ENCODE assay signal across 8 cellular contexts in genomic region chr14:102320671-102321455, GRCh38. TPM values are rescaled to one million over a fixed set of nuclear protein-coding genes. Genes with fewer than 3 reads are reported as not detected.
A peak's percentile ranks its signal among the peaks of the same experiment; 100 is the strongest.
DNase-seq lines count a peak whose midpoint lies in the region; ATAC-seq, FAIRE-seq and TF ChIP-seq lines count a peak whose summit lies in the region.

No MANE protein-coding gene starts in this region.

- H3K27ac Mint-ChIP-seq in activated T-cell treated with anti-CD3 and anti-CD28 coated beads, Interleukin-2, amount 50 U/mL, for 72 hours = peak overlapping the region; percentile 93
- H3K27ac Mint-ChIP-seq in memory B cell = peak overlapping the region; percentile 95

- H3K9me1 ChIP-seq in K562 (ENCODE audit: control insufficient read depth, insufficient read depth, low read length) = no peaks in the 10 kb centered on the region

- FAIRE-seq in K562 (lab: Jason Lieb, UNC) = no peak

- TF ChIP-seq POLR2A in K562 (conservative IDR thresholded peaks at IDR 0.05) = no peak
- no peak for TF ChIP-seq POLR2A in transverse colon (IDR thresholded peaks at IDR 0.05)

- peaks cover 45% of the 10 kb centered on the region for H3K4me1 Mint-ChIP-seq in activated T-cell treated with anti-CD3 and anti-CD28 coated beads, Interleukin-2, amount 50 U/mL, for 72 hours (ENCODE audit: low read depth)
- H3K4me1 Mint-ChIP-seq in memory B cell = peaks cover 22% of the 10 kb centered on the region

- in situ Hi-C loops in K562 (cut with MboI) = loop anchor here (10.0 kb wide), 1 partner anchor 194 kb away; no protein-coding TSS in a partner anchor
- in situ Hi-C loops in transverse colon (cut with MboI; ENCODE audit: low pct_ligation_motif_present in 1 of 4, low pct_unique_long_range_greater_than_20kb in 1 of 4, low sequenced_read_pairs in 3 of 4) = loop anchor here in 1 of 4 donors (25.0 kb wide), 3 partner anchors 259 to 609 kb away; partner anchors contain the start of gene DYNC1H1

- H3K36me3 ChIP-seq in K562 (ENCODE audit: control insufficient read depth, insufficient read depth, low read length) = peaks cover 14% of the 10 kb centered on the region; the same call in 2 of the 3 replicates
- H3K36me3 ChIP-seq in transverse colon = no peaks in the 10 kb centered on the region

- H3K9me3 Mint-ChIP-seq in activated T-cell treated with anti-CD3 and anti-CD28 coated beads, Interleukin-2, amount 50 U/mL, for 72 hours = no peaks in the 10 kb centered on the region
- no peaks in the 10 kb centered on the region for H3K9me3 Mint-ChIP-seq in memory B cell

- H3K4me2 ChIP-seq in K562 (ENCODE audit: insufficient read depth, low read length) = peak overlapping the region; percentile 91

- BruUV-seq in K562 (replicated peaks; lab: Mats Ljungman, UMichigan) = TSS peak; percentile 67

- no peak overlapping the region; the same call in 1 of the 2 replicates for H2AFZ ChIP-seq in K562 (ENCODE audit: low read depth, low read length)

- ATAC-seq in activated T-cell treated with anti-CD3 and anti-CD28 coated beads, Interleukin-2, amount 50 U/mL, for 72 hours (replicated peaks in 1 of 2) = no peak
- ATAC-seq in K562 (no peak), memory B cell (ENCODE audit: low read depth) (no peak), HG03432 (IDR thresholded peaks at IDR 0.05; ENCODE audit: unreplicated experiment) (no peak), HG03571 (IDR thresholded peaks at IDR 0.05; ENCODE audit: unreplicated experiment) (no peak)

- WGBS in K562 (ENCODE audit: insufficient coverage, low coverage, missing lambda C conversion rate) = 80% methylated on average over 16 of the region's 17 CpGs
- 93% methylated on average over 4 to 17 of the region's 17 CpGs for whole genome bisulfite sequencing in transverse colon (ENCODE audit: low coverage in 1 of 2), 2 donors

- CTCF ChIA-PET in K562 (lab: Yijun Ruan, JAX; ENCODE audit: low intra/inter-chr PET ratio) = no interaction called here

- DNase-seq in activated T-cell treated with anti-CD3 and anti-CD28 coated beads, Interleukin-2, amount 50 U/mL, for 72 hours = no peak
- DNase-seq in activated T-cell treated with anti-CD3 and anti-CD28 coated beads for 4 hours (no peak), K562 (ENCODE audit: extremely low read depth in 1 of 4, low spot score in 3 of 4) (no peak), memory B cell (ENCODE audit: low spot score in 2 of 2) (no peak), transverse colon (no peak), SK-N-DZ (ENCODE audit: low spot score) (no peak)

- H3K4me1 ChIP-seq in K562 (replicated peaks in 1 of 2; ENCODE audit: control insufficient read depth in 2 of 2, insufficient read depth in 2 of 2, low read length in 2 of 2) (peaks cover 20 to 21% of the 10 kb centered on the region in 2 experiments; a peak in 4 of 5 replicates), transverse colon (peaks cover 12 to 45% (median 33%) of the 10 kb centered on the region in 4 donors)

- H3K9me3 ChIP-seq in K562 (replicated peaks; ENCODE audit: control insufficient read depth, insufficient read depth, low read depth, low read length) (no peaks in the 10 kb centered on the region), transverse colon (no peaks in the 10 kb centered on the region)

- peak overlapping the region; percentile 92 to 96 for H3K4me3 Mint-ChIP-seq in activated T-cell treated with anti-CD3 and anti-CD28 coated beads, Interleukin-2, amount 50 U/mL, for 72 hours
- H3K4me3 Mint-ChIP-seq in memory B cell = peak overlapping the region; percentile 87

- no peaks in the 10 kb centered on the region for H4K20me1 ChIP-seq in K562 (replicated peaks; ENCODE audit: control insufficient read depth, insufficient read depth, low read length)

- TF ChIP-seq CTCF in K562 (IDR thresholded peaks at IDR 0.05 in 2 of 3, conservative IDR thresholded peaks at IDR 0.05 in 1 of 3; ENCODE audit: insufficient read depth in 2 of 3, low read depth in 1 of 3, low read length in 3 of 3) (no peak), transverse colon (IDR thresholded peaks at IDR 0.05) (no peak)

- intact Hi-C loops in K562 (cut with micrococcal nuclease) = no loop called here
- intact Hi-C loops in transverse colon (cut with DNase I; ENCODE audit: low total_unique reads) = no loop called here

- TF ChIP-seq EP300 in K562 (IDR thresholded peaks at IDR 0.05; ENCODE audit: low read length) = no peak
- TF ChIP-seq EP300 in transverse colon (IDR thresholded peaks at IDR 0.05; ENCODE audit: low read depth) = no peak

- peak overlapping the region; percentile 76; the same call in 1 of the 3 replicates for H3K27ac ChIP-seq in K562 (ENCODE audit: extremely low read depth, low read depth, low read length)
- H3K27ac ChIP-seq in transverse colon = peak overlapping the region; percentile 91 to 97 (median 92)

- H3K36me3 Mint-ChIP-seq in activated T-cell treated with anti-CD3 and anti-CD28 coated beads, Interleukin-2, amount 50 U/mL, for 72 hours (ENCODE audit: insufficient read depth in 2 of 2) = peaks cover 0 to 2% of the 10 kb centered on the region in 2 donors
- no peaks in the 10 kb centered on the region for H3K36me3 Mint-ChIP-seq in memory B cell

- H3K4me3 ChIP-seq in K562 (peak overlapping the region; percentile 84), transverse colon (peak overlapping the region in 2 of 4 donors; percentile 83 to 95)

- H3K9ac ChIP-seq in K562 (ENCODE audit: insufficient read depth in 1 of 2, low read depth in 2 of 2, low read length in 2 of 2) = peak overlapping the region; percentile 91 to 97

- POLR2A ChIA-PET in K562 (lab: Yijun Ruan, JAX) = interaction anchor here (0.7 kb wide), 1 partner anchor 154 kb away, joined by 3 read pairs; no protein-coding TSS in a partner anchor

- peaks cover 15% of the 10 kb centered on the region for H3K79me2 ChIP-seq in K562 (ENCODE audit: control insufficient read depth, insufficient read depth, low read length)

- H3K27me3 Mint-ChIP-seq in activated T-cell treated with anti-CD3 and anti-CD28 coated beads, Interleukin-2, amount 50 U/mL, for 72 hours (ENCODE audit: low read depth) = no peaks in the 10 kb centered on the region
- H3K27me3 Mint-ChIP-seq in memory B cell = no peaks in the 10 kb centered on the region

- H3K27me3 ChIP-seq in K562 (ENCODE audit: control insufficient read depth in 2 of 2, insufficient read depth in 2 of 2, low read length in 2 of 2) (no peaks in the 10 kb centered on the region), transverse colon (no peaks in the 10 kb centered on the region)

- no peak for TF ChIP-seq RAD21 in K562 (CRISPR knock-in tag; conservative IDR thresholded peaks at IDR 0.05 in 1 of 2, IDR thresholded peaks at IDR 0.05 in 1 of 2)

RNA-seq across cellular contexts. Expression of gene ZNF839, which starts 1.3 kb away (rescaled TPM):
- 10 to 100 TPM; 18.1 to 21.5 TPM for total RNA-seq in activated T-cell treated with anti-CD3 and anti-CD28 coated beads, Interleukin-2, amount 50 U/mL, for 72 hours
- total RNA-seq in K562 (2011; cell fraction: chromatin; rRNA removed; ENCODE audit: low replicate concordance) = 28.7 and 36.1 TPM in 2 replicates
- total RNA-seq in K562 (2011; cell fraction: nucleolus; rRNA removed) = 12.0 and 18.5 TPM in 2 replicates
- 18.0 and 21.4 TPM in 2 replicates for total RNA-seq in K562 (2011; cell fraction: nucleoplasm; rRNA removed)
- total RNA-seq in K562 (2014; rRNA removed) = 6.1 and 6.6 TPM in 2 replicates
- total RNA-seq in K562 (2014; rRNA removed; fragmentation: Illumina TruSeq; extraction: Trizol) = 5.2 and 5.3 TPM in 2 replicates
- 5.1 and 5.7 TPM in 2 replicates for total RNA-seq in K562 (2015; rRNA removed; fragmentation: Illumina TruSeq; extraction: Trizol)
- total RNA-seq in K562 (2021) = 6.6 and 8.4 TPM in 2 replicates
- 7.7 and 8.4 TPM in 2 replicates for polyA plus RNA-seq in K562 (2011; rRNA removed)
- polyA plus RNA-seq in K562 (2011; cell fraction: cytosol; rRNA removed) = 5.6 and 5.7 TPM in 2 replicates
- polyA plus RNA-seq in K562 (2011; cell fraction: nucleus; rRNA removed) = 16.9 and 27.9 TPM in 2 replicates
- polyA plus RNA-seq in K562 (2012) = 4.0 and 6.3 TPM in 2 replicates
- 5.1 and 6.3 TPM in 2 replicates for polyA plus RNA-seq in K562 (2014; fragmentation: Illumina TruSeq; extraction: Trizol)
- polyA plus RNA-seq in K562 (2014; fragmentation: Nextera tagmentation; extraction: Ambion mirVana) = 1 to 10 TPM in 1 of 2 experiments, under 1 TPM in 1; 0.42 to 1.0 TPM
- polyA plus RNA-seq in K562 (2014; rRNA removed) = 8.4 and 8.6 TPM in 2 replicates
- polyA minus RNA-seq in K562 (2011; rRNA and poly(A)+ RNA removed) = 5.9 and 6.7 TPM in 2 replicates
- 3.0 and 7.6 TPM in 2 replicates for polyA minus RNA-seq in K562 (2011; cell fraction: cytosol; rRNA and poly(A)+ RNA removed)
- 6.0 and 6.1 TPM in 2 replicates for polyA minus RNA-seq in K562 (2011; cell fraction: nucleus; rRNA and poly(A)+ RNA removed)
- total RNA-seq in transverse colon = 10 to 100 TPM in 3 of 4 donors, 1 to 10 TPM in 1; 6.7 to 14.1 (median 11.1) TPM
- polyA plus RNA-seq in SK-N-DZ (2014; cell fraction: cytosol; rRNA removed) = 6.7 and 9.4 TPM in 2 replicates
- 13.2 and 14.4 TPM in 2 replicates for polyA plus RNA-seq in SK-N-DZ (2014; cell fraction: nucleus; rRNA removed)

RNA-seq across cellular contexts. Expression of gene MOK, which starts 15.9 kb away (rescaled TPM):
- total RNA-seq in activated T-cell treated with anti-CD3 and anti-CD28 coated beads, Interleukin-2, amount 50 U/mL, for 72 hours = 1 to 10 TPM; 2.8 to 5.7 TPM
- total RNA-seq in K562 (2011; cell fraction: chromatin; rRNA removed; ENCODE audit: low replicate concordance) = 15.0 and 20.7 TPM in 2 replicates
- total RNA-seq in K562 (2011; cell fraction: nucleolus; rRNA removed) = 12.2 and 12.3 TPM in 2 replicates
- total RNA-seq in K562 (2011; cell fraction: nucleoplasm; rRNA removed) = 14.4 and 17.2 TPM in 2 replicates
- 5.8 and 7.2 TPM in 2 replicates for total RNA-seq in K562 (2014; rRNA removed)
- 5.2 and 5.3 TPM in 2 replicates for total RNA-seq in K562 (2014; rRNA removed; fragmentation: Illumina TruSeq; extraction: Trizol)
- total RNA-seq in K562 (2015; rRNA removed; fragmentation: Illumina TruSeq; extraction: Trizol) = 4.6 and 5.3 TPM in 2 replicates
- 4.9 TPM in 2 replicates for total RNA-seq in K562 (2021)
- polyA plus RNA-seq in K562 (2011; rRNA removed) = 4.3 and 6.2 TPM in 2 replicates
- 3.4 and 4.0 TPM in 2 replicates for polyA plus RNA-seq in K562 (2011; cell fraction: cytosol; rRNA removed)
- polyA plus RNA-seq in K562 (2011; cell fraction: nucleus; rRNA removed) = 16.6 and 29.5 TPM in 2 replicates
- 4.5 and 6.4 TPM in 2 replicates for polyA plus RNA-seq in K562 (2012)
- 3.6 and 7.5 TPM in 2 replicates for polyA plus RNA-seq in K562 (2014; fragmentation: Illumina TruSeq; extraction: Trizol)
- 1 to 10 TPM; 1.3 to 2.5 TPM for polyA plus RNA-seq in K562 (2014; fragmentation: Nextera tagmentation; extraction: Ambion mirVana)
- 7.6 and 8.4 TPM in 2 replicates for polyA plus RNA-seq in K562 (2014; rRNA removed)
- 4.3 TPM in 2 replicates for polyA minus RNA-seq in K562 (2011; rRNA and poly(A)+ RNA removed)
- polyA minus RNA-seq in K562 (2011; cell fraction: cytosol; rRNA and poly(A)+ RNA removed) = 1.1 and 3.5 TPM in 2 replicates
- polyA minus RNA-seq in K562 (2011; cell fraction: nucleus; rRNA and poly(A)+ RNA removed) = 8.1 TPM in 2 replicates
- total RNA-seq in transverse colon = 10 to 100 TPM in 2 of 4 donors, 1 to 10 TPM in 2; 3.0 to 16.0 (median 11.1) TPM
- polyA plus RNA-seq in SK-N-DZ (2014; cell fraction: cytosol; rRNA removed) = 3.5 and 3.7 TPM in 2 replicates
- polyA plus RNA-seq in SK-N-DZ (2014; cell fraction: nucleus; rRNA removed) = 11.7 and 14.2 TPM in 2 replicates

RNA-seq across cellular contexts. Expression of gene CINP, which starts 41.8 kb away (rescaled TPM):
- 10 to 100 TPM; 40.6 to 43.0 TPM for total RNA-seq in activated T-cell treated with anti-CD3 and anti-CD28 coated beads, Interleukin-2, amount 50 U/mL, for 72 hours
- total RNA-seq in K562 (2011; cell fraction: chromatin; rRNA removed; ENCODE audit: low replicate concordance) = 24.7 and 34.2 TPM in 2 replicates
- 17.8 and 18.5 TPM in 2 replicates for total RNA-seq in K562 (2011; cell fraction: nucleolus; rRNA removed)
- 23.9 and 27.1 TPM in 2 replicates for total RNA-seq in K562 (2011; cell fraction: nucleoplasm; rRNA removed)
- total RNA-seq in K562 (2014; rRNA removed) (47.7 and 56.1 TPM in 2 replicates), K562 (2014; rRNA removed; fragmentation: Illumina TruSeq; extraction: Trizol) (39.3 and 44.7 TPM in 2 replicates), K562 (2015; rRNA removed; fragmentation: Illumina TruSeq; extraction: Trizol) (40.1 and 41.2 TPM in 2 replicates), K562 (2021) (41.2 and 41.8 TPM in 2 replicates), transverse colon (10 to 100 TPM; 10.5 to 32.0 (median 19.0) TPM)
- polyA plus RNA-seq in K562 (2011; rRNA removed) (40.8 and 43.7 TPM in 2 replicates), K562 (2014; fragmentation: Illumina TruSeq; extraction: Trizol) (56.5 and 62.4 TPM in 2 replicates), K562 (2014; fragmentation: Nextera tagmentation; extraction: Ambion mirVana) (10 to 100 TPM; 36.3 to 63.2 TPM), K562 (2014; rRNA removed) (54.2 and 54.5 TPM in 2 replicates)
- 46.2 and 84.1 TPM in 2 replicates for polyA plus RNA-seq in K562 (2011; cell fraction: cytosol; rRNA removed)
- 15.0 and 17.6 TPM in 2 replicates for polyA plus RNA-seq in K562 (2011; cell fraction: nucleus; rRNA removed)
- 37.8 and 38.6 TPM in 2 replicates for polyA plus RNA-seq in K562 (2012)
- 26.9 and 36.0 TPM in 2 replicates for polyA minus RNA-seq in K562 (2011; rRNA and poly(A)+ RNA removed)
- 15.5 and 16.7 TPM in 2 replicates for polyA minus RNA-seq in K562 (2011; cell fraction: cytosol; rRNA and poly(A)+ RNA removed)
- 7.1 and 10.9 TPM in 2 replicates for polyA minus RNA-seq in K562 (2011; cell fraction: nucleus; rRNA and poly(A)+ RNA removed)
- 19.7 and 26.2 TPM in 2 replicates for polyA plus RNA-seq in SK-N-DZ (2014; cell fraction: cytosol; rRNA removed)
- 6.4 and 9.7 TPM in 2 replicates for polyA plus RNA-seq in SK-N-DZ (2014; cell fraction: nucleus; rRNA removed)

RNA-seq across cellular contexts. Expression of gene TECPR2, which starts 41.9 kb away (rescaled TPM):
- 1 to 10 TPM; 8.7 to 9.7 TPM for total RNA-seq in activated T-cell treated with anti-CD3 and anti-CD28 coated beads, Interleukin-2, amount 50 U/mL, for 72 hours
- 6.6 and 6.9 TPM in 2 replicates for total RNA-seq in K562 (2011; cell fraction: chromatin; rRNA removed; ENCODE audit: low replicate concordance)
- 3.2 and 5.3 TPM in 2 replicates for total RNA-seq in K562 (2011; cell fraction: nucleolus; rRNA removed)
- 1.8 and 3.7 TPM in 2 replicates for total RNA-seq in K562 (2011; cell fraction: nucleoplasm; rRNA removed)
- total RNA-seq in K562 (2014; rRNA removed) (0.54 and 1.8 TPM in 2 replicates), K562 (2014; rRNA removed; fragmentation: Illumina TruSeq; extraction: Trizol) (1.0 and 1.1 TPM in 2 replicates), K562 (2015; rRNA removed; fragmentation: Illumina TruSeq; extraction: Trizol) (0.83 and 1.2 TPM in 2 replicates), K562 (2021) (1.7 and 3.0 TPM in 2 replicates), transverse colon (10 to 100 TPM; 12.6 to 47.4 (median 17.9) TPM)
- polyA plus RNA-seq in K562 (2011; rRNA removed) (1.0 and 1.4 TPM in 2 replicates), K562 (2014; fragmentation: Illumina TruSeq; extraction: Trizol) (0.65 and 0.96 TPM in 2 replicates), K562 (2014; fragmentation: Nextera tagmentation; extraction: Ambion mirVana) (under 1 TPM; 0.04 to 0.13 TPM), K562 (2014; rRNA removed) (0.62 and 1.1 TPM in 2 replicates)
- polyA plus RNA-seq in K562 (2011; cell fraction: cytosol; rRNA removed) = 0.65 and 1.3 TPM in 2 replicates
- 1.8 and 2.9 TPM in 2 replicates for polyA plus RNA-seq in K562 (2011; cell fraction: nucleus; rRNA removed)
- polyA plus RNA-seq in K562 (2012) = 1.2 and 1.9 TPM in 2 replicates
- 1.9 and 2.3 TPM in 2 replicates for polyA minus RNA-seq in K562 (2011; rRNA and poly(A)+ RNA removed)
- polyA minus RNA-seq in K562 (2011; cell fraction: cytosol; rRNA and poly(A)+ RNA removed) = 0.82 and 2.5 TPM in 2 replicates
- polyA minus RNA-seq in K562 (2011; cell fraction: nucleus; rRNA and poly(A)+ RNA removed) = 2.0 and 3.1 TPM in 2 replicates
- 1.8 and 5.3 TPM in 2 replicates for polyA plus RNA-seq in SK-N-DZ (2014; cell fraction: cytosol; rRNA removed)
- polyA plus RNA-seq in SK-N-DZ (2014; cell fraction: nucleus; rRNA removed) = 0.99 and 5.3 TPM in 2 replicates
